Comparison of ENCODE assay signal across 8 cellular contexts in the genomic region with DNA sequence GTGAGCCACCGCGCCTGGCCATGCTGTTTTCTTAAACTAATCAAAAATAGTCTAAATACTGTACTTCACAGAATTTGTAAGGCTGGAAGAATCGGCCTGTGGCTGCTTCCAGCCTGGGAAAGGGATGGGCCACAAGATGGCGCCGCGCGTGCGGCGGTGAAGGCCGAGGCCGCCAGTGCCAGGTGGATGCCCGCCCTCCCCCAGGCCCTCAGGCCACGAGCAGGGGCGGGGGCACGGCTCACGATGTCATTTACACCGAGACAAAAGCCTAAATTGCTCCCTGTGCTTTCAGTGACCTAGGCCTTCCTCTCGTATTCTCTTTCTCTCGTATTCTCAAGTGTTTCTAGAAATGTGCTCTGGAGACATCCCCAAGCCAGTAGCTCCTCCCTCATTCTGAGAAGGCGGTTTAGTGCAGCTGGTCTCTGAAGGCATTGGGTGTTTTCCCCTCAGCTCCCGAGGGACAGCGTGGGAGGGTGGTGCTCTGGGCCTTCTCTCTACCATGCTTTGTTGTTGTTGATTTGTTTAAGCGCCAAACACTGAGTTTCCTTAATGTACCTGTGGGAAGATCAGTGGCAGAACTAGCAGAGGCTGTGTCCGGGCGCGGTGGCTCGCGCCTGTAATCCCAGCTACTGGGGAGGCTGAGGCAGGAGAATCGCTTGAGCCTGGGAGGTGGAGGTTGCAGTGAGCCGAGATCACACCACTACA.
DNase-seq lines count a peak whose midpoint lies in the region; ATAC-seq, FAIRE-seq and TF ChIP-seq lines count a peak whose summit lies in the region.

No MANE protein-coding gene starts in this region.

- H3K36me3 ChIP-seq in DOHH2 (ENCODE audit: control insufficient read depth, low read length) (no peaks in the 10 kb centered on the region), neuron (ENCODE audit: insufficient read depth, low read length) (no peaks in the 10 kb centered on the region)

- peak; percentile 57 for DNase-seq in Jurkat, Clone E6-1 (ENCODE audit: low read depth, low spot score)
- DNase-seq in RCC 7860 (ENCODE audit: low spot score), result peak; percentile 31
- peak; percentile 60 for DNase-seq in activated effector memory CD4-positive, alpha-beta T cell treated with Interleukin-2 at 50 U/mL for 16 hours
- peak; percentile 69 for DNase-seq in fibroblast of villous mesenchyme (ENCODE audit: low read depth)
- peak; percentile 47 for DNase-seq in stromal cell of bone marrow (ENCODE audit: low read depth)

- no peaks in the 10 kb centered on the region; the same call in 1 of the 2 replicates for H3F3A ChIP-seq in DOHH2 (ENCODE audit: control insufficient read depth, insufficient read depth)

- H3K9me3 ChIP-seq in DOHH2 (ENCODE audit: control insufficient read depth, insufficient read depth, low read length), result no peaks in the 10 kb centered on the region
- H3K9me3 ChIP-seq in neuron (ENCODE audit: low read length), result no peaks in the 10 kb centered on the region

- FAIRE-seq in RCC 7860 (lab: Jason Lieb, UNC), result no peak

- peak overlapping the region; percentile 88 for H3K4me2 ChIP-seq in DOHH2 (ENCODE audit: low read length)

- peak overlapping the region; percentile 41 for H2AFZ ChIP-seq in neuron (ENCODE audit: low read depth, low read length)

- H4K20me1 ChIP-seq in DOHH2 (ENCODE audit: control insufficient read depth, insufficient read depth, low read depth, low read length), result no peaks in the 10 kb centered on the region

- H3K4me1 ChIP-seq in DOHH2 (ENCODE audit: control insufficient read depth, low read length) (peaks cover 25% of the 10 kb centered on the region), neuron (ENCODE audit: insufficient read depth, low read length) (no peaks in the 10 kb centered on the region)

- H3K27me3 ChIP-seq in DOHH2 (ENCODE audit: control insufficient read depth, low read length) (0 out of 2 replicates have a peak, but pooled peaks cover 3% of the 10 kb centered on the region), neuron (ENCODE audit: insufficient read depth, low read length) (no peaks in the 10 kb centered on the region)

- peak; percentile 90 for ATAC-seq in GM21723 (IDR thresholded peaks at IDR 0.05; ENCODE audit: unreplicated experiment)

- H3K4me3 ChIP-seq in DOHH2 (ENCODE audit: low read length) (peak overlapping the region; percentile 73), fibroblast of villous mesenchyme (ENCODE audit: low read depth, low read length) (peak overlapping the region; percentile 54), neuron (ENCODE audit: low read length) (peak overlapping the region; percentile 28)
- peak overlapping the region; percentile 47 for H3K4me3 ChIP-seq in Jurkat, Clone E6-1 (ENCODE audit: low read length)

- peak; percentile 86 for TF ChIP-seq CTCF in DOHH2 (IDR thresholded peaks at IDR 0.05; ENCODE audit: low read depth, low read length, poor library complexity, severe bottlenecking)
- TF ChIP-seq CTCF in fibroblast of villous mesenchyme (IDR thresholded peaks at IDR 0.05; ENCODE audit: insufficient read depth, low read depth, low read length), result peak; percentile 78

- no peaks in the 10 kb centered on the region for H3K9me2 ChIP-seq in DOHH2 (replicated peaks; ENCODE audit: control insufficient read depth, low read length)

- H3K27ac ChIP-seq in DOHH2 (ENCODE audit: low read depth, low read length), result peak overlapping the region; percentile 50

- no peaks in the 10 kb centered on the region for H3K79me2 ChIP-seq in DOHH2 (ENCODE audit: control insufficient read depth, low read length)

Comparison
In these comparisons a context has a peak if more than half of its experiments do, and no peak if none do; other contexts are left out.
1. Peak in every context shown above with its lines: DNase-seq, ATAC-seq, H3K4me3 ChIP-seq and H3K27ac ChIP-seq.